Comparison of ENCODE assay signal across 24 cellular contexts in the genomic region with DNA sequence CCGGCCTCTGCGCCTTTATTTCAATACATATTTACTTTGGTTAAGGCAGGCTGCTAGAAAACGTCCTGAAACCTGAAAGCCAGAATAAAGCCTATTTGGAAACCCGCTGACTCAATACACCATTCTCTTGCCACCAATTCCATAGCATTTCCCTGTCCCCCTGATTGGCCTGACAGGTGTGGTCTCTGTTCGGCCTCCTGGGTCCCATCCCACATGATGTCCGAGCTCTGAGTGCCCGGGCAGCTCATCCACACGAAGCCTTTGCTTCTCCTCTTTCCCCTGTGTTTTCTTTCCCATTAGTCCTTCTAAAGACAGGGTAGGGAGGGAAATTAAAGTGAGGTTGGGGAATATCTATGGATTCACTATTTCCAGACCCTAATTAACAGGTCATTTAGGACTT.
"Had no signal": no experiment of that assay in that cellular context is flagged by ENCODE, and none has a peak within 500 bp of the region (broad histone marks: within the 10 kb centered on the region; RNA-seq: fewer than 3 reads in every experiment).

No MANE protein-coding gene starts in this region.

- H3K4me1 ChIP-seq: colonic mucosa, esophagus squamous epithelium, foreskin keratinocyte, gastrocnemius medialis, gastroesophageal sphincter, heart left ventricle, heart right ventricle had no signal

- H3K4me3 Mint-ChIP-seq: dendritic cell treated with granulocyte-macrophage colony-stimulating factor and Interleukin-4, amounts not matched to agents 40 ng/mL and 50 ng/mL, for 4 days; effector memory CD8-positive, alpha-beta T cell; endodermal cell had no signal

- H3K9me3 ChIP-seq: colonic mucosa, esophagus squamous epithelium, gastrocnemius medialis, gastroesophageal sphincter, heart left ventricle, heart right ventricle had no signal

- H3K36me3 ChIP-seq: colonic mucosa, esophagus squamous epithelium, gastrocnemius medialis, gastroesophageal sphincter, heart left ventricle, heart right ventricle had no signal

- ATAC-seq: effector memory CD8-positive, alpha-beta T cell; esophagus mucosa; foreskin keratinocyte; gastrocnemius medialis; gastroesophageal sphincter; heart left ventricle; heart right ventricle had no signal

- H3K9me3 Mint-ChIP-seq: dendritic cell treated with granulocyte-macrophage colony-stimulating factor and Interleukin-4, amounts not matched to agents 40 ng/mL and 50 ng/mL, for 4 days; effector memory CD8-positive, alpha-beta T cell; endodermal cell had no signal

- H3K27ac Mint-ChIP-seq: dendritic cell treated with granulocyte-macrophage colony-stimulating factor and Interleukin-4, amounts not matched to agents 40 ng/mL and 50 ng/mL, for 4 days; effector memory CD8-positive, alpha-beta T cell; endodermal cell had no signal

- DNase-seq: colonic mucosa; cortex of kidney; dermis blood vessel endothelial cell; dorsolateral prefrontal cortex; effector CD4-positive, alpha-beta T cell; effector CD8-positive, alpha-beta T cell; effector memory CD4-positive, alpha-beta T cell; effector memory CD8-positive, alpha-beta T cell; endodermal cell; erythroblast; esophagus squamous epithelium; foreskin fibroblast; foreskin keratinocyte; foreskin melanocyte; gastrocnemius medialis; glutamatergic neuron; head of caudate nucleus; heart left ventricle; heart right ventricle had no signal

- H3K4me3 ChIP-seq: colonic mucosa, coronary artery, dorsolateral prefrontal cortex, esophagus squamous epithelium, gastrocnemius medialis, gastroesophageal sphincter, heart left ventricle, heart right ventricle had no signal

- H3K27me3 ChIP-seq: colonic mucosa, esophagus squamous epithelium, foreskin keratinocyte, gastroesophageal sphincter had no signal

- H3K27me3 Mint-ChIP-seq: dendritic cell treated with granulocyte-macrophage colony-stimulating factor and Interleukin-4, amounts not matched to agents 40 ng/mL and 50 ng/mL, for 4 days had no signal

- H3K27ac ChIP-seq: colonic mucosa, coronary artery, dorsolateral prefrontal cortex, epithelial cell of prostate, esophagus squamous epithelium, foreskin keratinocyte, gastrocnemius medialis, gastroesophageal sphincter, heart left ventricle, heart right ventricle had no signal
